Comparison of ENCODE assay signal across 16 cellular contexts in the genomic region with DNA sequence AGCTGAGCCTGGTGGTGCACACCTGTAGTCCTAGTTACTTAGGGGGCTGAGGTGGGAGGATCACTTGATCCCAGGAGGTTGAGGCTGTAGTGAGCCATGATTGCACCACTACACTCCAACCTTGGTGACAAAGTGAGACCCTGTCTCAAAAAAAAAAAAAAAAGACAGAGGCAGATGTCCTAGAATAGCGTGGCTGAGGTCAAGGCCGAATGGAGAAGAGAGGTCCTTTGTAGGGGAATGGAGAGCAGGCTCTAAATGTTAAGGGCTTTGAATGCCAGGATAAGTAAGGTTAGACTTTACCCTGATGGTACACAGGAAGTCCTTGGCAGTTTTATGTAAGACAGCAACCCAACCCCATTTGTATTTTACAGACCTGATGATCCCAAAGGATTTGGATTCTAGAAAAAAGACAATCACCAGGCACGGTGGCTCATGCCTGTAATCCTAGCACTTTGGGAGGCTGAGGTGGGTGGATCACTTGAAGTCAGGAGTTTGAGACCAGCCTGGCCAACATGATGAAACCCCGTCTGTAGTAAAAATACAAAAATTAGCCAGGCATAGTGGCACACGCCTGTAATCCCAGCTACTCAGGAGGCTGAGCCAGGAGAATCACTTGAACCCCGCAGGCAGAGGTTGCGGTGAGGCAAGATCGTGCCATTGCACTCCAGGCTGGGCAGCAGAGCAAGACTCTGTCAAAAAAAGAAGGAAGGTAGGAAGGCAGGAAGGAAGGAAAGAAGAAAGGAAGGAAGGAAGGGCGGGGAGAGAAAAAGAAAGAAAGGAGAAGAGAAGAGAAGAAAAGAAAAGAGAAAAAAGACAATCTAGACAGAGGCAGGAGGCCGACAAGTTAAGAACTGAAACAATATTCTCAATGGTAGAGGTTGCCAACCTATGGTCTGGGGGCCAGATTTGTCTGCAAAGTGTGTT. TPM values are rescaled to one million over a fixed set of nuclear protein-coding genes. Genes with fewer than 3 reads are reported as not detected.
DNase-seq lines count a peak whose midpoint lies in the region; ATAC-seq and TF ChIP-seq lines count a peak whose summit lies in the region.
"Had no signal": no experiment of that assay in that cellular context is flagged by ENCODE, and none has a peak within 500 bp of the region (broad histone marks: within the 10 kb centered on the region; RNA-seq: fewer than 3 reads in every experiment).

No MANE protein-coding gene starts in this region.

- no peak overlapping the region for H3K27ac ChIP-seq in BLaER1
- no peak overlapping the region for H3K27ac ChIP-seq in naive thymus-derived CD4-positive, alpha-beta T cell (ENCODE audit: low read depth, low read length)
- H3K27ac ChIP-seq: upper lobe of right lung had no signal

- ATAC-seq in naive thymus-derived CD4-positive, alpha-beta T cell, result no peak
- ATAC-seq in GM21515 (IDR thresholded peaks at IDR 0.05; ENCODE audit: unreplicated experiment), result no peak
- ATAC-seq: upper lobe of right lung had no signal

- no peaks in the 10 kb centered on the region for H3K27me3 ChIP-seq in BLaER1
- no peaks in the 10 kb centered on the region for H3K27me3 ChIP-seq in naive thymus-derived CD4-positive, alpha-beta T cell (ENCODE audit: control insufficient read depth in 2 of 2, insufficient read depth in 2 of 2, low read length in 2 of 2)

- no peaks in the 10 kb centered on the region for H3K9me3 Mint-ChIP-seq in activated CD4-positive, alpha-beta memory T cell treated with anti-CD3 and anti-CD28 coated beads for 36 hours
- peaks cover 0 to 3% (median 0%) of the 10 kb centered on the region in 11 donors for H3K9me3 Mint-ChIP-seq in naive thymus-derived CD4-positive, alpha-beta T cell
- H3K9me3 Mint-ChIP-seq: activated T-cell treated with anti-CD3 and anti-CD28 coated beads, Interleukin-2, amount 50 U/mL, for 24 hours had no signal

- peaks cover 32% of the 10 kb centered on the region for H3K4me1 Mint-ChIP-seq in activated CD4-positive, alpha-beta memory T cell treated with anti-CD3 and anti-CD28 coated beads for 36 hours (ENCODE audit: low read depth)
- peaks cover 38 to 61% (median 56%) of the 10 kb centered on the region in 7 donors for H3K4me1 Mint-ChIP-seq in naive thymus-derived CD4-positive, alpha-beta T cell

- peak overlapping the region; percentile 89 for H3K4me2 ChIP-seq in BLaER1

- CTCF ChIA-PET in activated CD4-positive, alpha-beta memory T cell treated with anti-CD3 and anti-CD28 coated beads for 36 hours (lab: Charles Lee), result no interaction called here
- CTCF ChIA-PET in naive thymus-derived CD4-positive, alpha-beta T cell (lab: Charles Lee), result interaction anchor here (3.2 to 3.5 kb wide), 2 partner anchors 27 kb away, joined by 11 to 12 read pairs; no protein-coding TSS in a partner anchor

- H3K9ac ChIP-seq in BLaER1 (0 out of 2 replicates have a peak overlapping the region, but pooled peaks have one; percentile 35), ES-I3 (ENCODE audit: low read depth, low read length) (peak overlapping the region; percentile 14; the same call in 1 of the 2 replicates)

- intact Hi-C loops in activated CD4-positive, alpha-beta memory T cell treated with anti-CD3 and anti-CD28 coated beads for 36 hours (cut with micrococcal nuclease), result loop anchor here (2.0 to 10.0 kb wide), 3 partner anchors 13 to 265 kb away; a partner anchor contains a TSS
- intact Hi-C loops in naive thymus-derived CD4-positive, alpha-beta T cell (cut with micrococcal nuclease), result no loop called here

- POLR2A ChIA-PET in activated CD4-positive, alpha-beta memory T cell treated with anti-CD3 and anti-CD28 coated beads for 36 hours (lab: Charles Lee), result interaction anchor here (0.6 kb wide), 1 partner anchor 9 kb away, joined by 3 read pairs; no protein-coding TSS in a partner anchor
- POLR2A ChIA-PET in naive thymus-derived CD4-positive, alpha-beta T cell (lab: Charles Lee), result interaction anchor here (2.1 to 12.2 kb wide), 2 partner anchors 9 to 19 kb away, joined by 11 to 205 read pairs; no protein-coding TSS in a partner anchor

- no peak overlapping the region for H3K27ac Mint-ChIP-seq in activated CD4-positive, alpha-beta memory T cell treated with anti-CD3 and anti-CD28 coated beads for 36 hours
- peak overlapping the region; percentile 9 to 89 (median 78) for H3K27ac Mint-ChIP-seq in naive thymus-derived CD4-positive, alpha-beta T cell

- H3K9me3 ChIP-seq in BLaER1 (no peaks in the 10 kb centered on the region), ES-I3 (ENCODE audit: control insufficient read depth, insufficient read depth, low read length) (no peaks in the 10 kb centered on the region)
- H3K9me3 ChIP-seq in naive thymus-derived CD4-positive, alpha-beta T cell (ENCODE audit: control insufficient read depth in 2 of 3, low read length in 3 of 3), result no peaks in the 10 kb centered on the region
- H3K9me3 ChIP-seq: upper lobe of right lung had no signal

- in situ Hi-C loops in GM13976 (cut with MboI; ENCODE audit: low sequenced_read_pairs, unreplicated experiment), result loop anchor here (25.0 kb wide), 1 partner anchor 247 kb away; a partner anchor contains a TSS

- H3K36me3 Mint-ChIP-seq in activated CD4-positive, alpha-beta memory T cell treated with anti-CD3 and anti-CD28 coated beads for 36 hours, result no peaks in the 10 kb centered on the region
- peaks cover 0 to 2% (median 0%) of the 10 kb centered on the region in 5 donors for H3K36me3 Mint-ChIP-seq in naive thymus-derived CD4-positive, alpha-beta T cell

- H3K4me3 ChIP-seq in BLaER1, result peak overlapping the region; percentile 37
- H3K4me3 ChIP-seq in naive thymus-derived CD4-positive, alpha-beta T cell (ENCODE audit: low read length), result no peak overlapping the region
- H3K4me3 ChIP-seq: upper lobe of right lung had no signal

- no peak for DNase-seq in activated CD4-positive, alpha-beta memory T cell treated with anti-CD3 and anti-CD28 coated beads for 36 hours
- no peak for DNase-seq in naive thymus-derived CD4-positive, alpha-beta T cell
- DNase-seq in GM13976 (ENCODE audit: low spot score) (no peak), COR-L47 (lab: John Stamatoyannopoulos, UW) (no peak), mesenteric fat pad (ENCODE audit: low spot score) (no peak)
- DNase-seq: activated T-cell treated with anti-CD3 and anti-CD28 coated beads, Interleukin-2, amount 50 U/mL, for 24 hours; effector CD4-positive, alpha-beta T cell; islet precursor cell; stimulated activated CD4-positive, alpha-beta T cell treated with anti-CD3 and anti-CD28 coated beads, Interleukin-2, amount 100 ng/mL, for 24 hours; stimulated activated CD8-positive, alpha-beta memory T cell treated with anti-CD3 and anti-CD28 coated beads, Interleukin-4, amount 100 ng/mL, for 48 hours; upper lobe of right lung; WERI-Rb-1 had no signal

- TF ChIP-seq CTCF in GM13976 (IDR thresholded peaks at IDR 0.05; ENCODE audit: borderline replicate concordance, control extremely low read depth, extremely low read depth, insufficient read depth, missing control alignments), result no peak

- H4K20me1 ChIP-seq in BLaER1, result peaks cover 16% of the 10 kb centered on the region

- H3K4me1 ChIP-seq in BLaER1, result peaks cover 61% of the 10 kb centered on the region
- H3K4me1 ChIP-seq in ES-I3 (ENCODE audit: insufficient read depth, low read length), result no peaks in the 10 kb centered on the region
- peaks cover 37 to 45% of the 10 kb centered on the region in 2 donors for H3K4me1 ChIP-seq in naive thymus-derived CD4-positive, alpha-beta T cell (ENCODE audit: control insufficient read depth in 2 of 2, insufficient read depth in 2 of 2, low read length in 2 of 2)

- H3K36me3 ChIP-seq in BLaER1 (peaks cover 8% of the 10 kb centered on the region; the same call in 1 of the 2 replicates), ES-I3 (ENCODE audit: insufficient read depth, low read length) (0 out of 2 replicates have a peak, but pooled peaks cover 2% of the 10 kb centered on the region)
- H3K36me3 ChIP-seq in naive thymus-derived CD4-positive, alpha-beta T cell (ENCODE audit: control insufficient read depth in 2 of 3, insufficient read depth in 3 of 3, low read length in 3 of 3), result peaks cover 0 to 3% (median 0%) of the 10 kb centered on the region in 3 experiments
- H3K36me3 ChIP-seq: upper lobe of right lung had no signal

- no peaks in the 10 kb centered on the region for H3K27me3 Mint-ChIP-seq in activated CD4-positive, alpha-beta memory T cell treated with anti-CD3 and anti-CD28 coated beads for 36 hours
- H3K27me3 Mint-ChIP-seq in naive thymus-derived CD4-positive, alpha-beta T cell, result peaks cover 0 to 23% (median 0%) of the 10 kb centered on the region in 5 donors
- H3K27me3 Mint-ChIP-seq: activated T-cell treated with anti-CD3 and anti-CD28 coated beads, Interleukin-2, amount 50 U/mL, for 24 hours had no signal

- peak overlapping the region; percentile 24 for H3K4me3 Mint-ChIP-seq in activated CD4-positive, alpha-beta memory T cell treated with anti-CD3 and anti-CD28 coated beads for 36 hours
- peak overlapping the region; percentile 44 to 97 (median 72) for H3K4me3 Mint-ChIP-seq in naive thymus-derived CD4-positive, alpha-beta T cell

RNA-seq across cellular contexts. Expression of a gene that starts 2.1 kb away (rescaled TPM):
- total RNA-seq in activated CD4-positive, alpha-beta memory T cell treated with anti-CD3 and anti-CD28 coated beads for 36 hours, result 1 to 10 TPM; 2.9 to 3.8 TPM
- 10 to 100 TPM in 4 of 5 experiments, 1 to 10 TPM in 1; 6.0 to 19.9 (median 17.9) TPM for total RNA-seq in naive thymus-derived CD4-positive, alpha-beta T cell
- 10 to 100 TPM in 1 of 2 donors, 1 to 10 TPM in 1; 4.2 to 10.0 TPM for polyA plus RNA-seq in naive thymus-derived CD4-positive, alpha-beta T cell
- total RNA-seq in mesenteric fat pad, result not detected
- total RNA-seq: fibroblast of villous mesenchyme had no signal
